In the genomic region with DNA sequence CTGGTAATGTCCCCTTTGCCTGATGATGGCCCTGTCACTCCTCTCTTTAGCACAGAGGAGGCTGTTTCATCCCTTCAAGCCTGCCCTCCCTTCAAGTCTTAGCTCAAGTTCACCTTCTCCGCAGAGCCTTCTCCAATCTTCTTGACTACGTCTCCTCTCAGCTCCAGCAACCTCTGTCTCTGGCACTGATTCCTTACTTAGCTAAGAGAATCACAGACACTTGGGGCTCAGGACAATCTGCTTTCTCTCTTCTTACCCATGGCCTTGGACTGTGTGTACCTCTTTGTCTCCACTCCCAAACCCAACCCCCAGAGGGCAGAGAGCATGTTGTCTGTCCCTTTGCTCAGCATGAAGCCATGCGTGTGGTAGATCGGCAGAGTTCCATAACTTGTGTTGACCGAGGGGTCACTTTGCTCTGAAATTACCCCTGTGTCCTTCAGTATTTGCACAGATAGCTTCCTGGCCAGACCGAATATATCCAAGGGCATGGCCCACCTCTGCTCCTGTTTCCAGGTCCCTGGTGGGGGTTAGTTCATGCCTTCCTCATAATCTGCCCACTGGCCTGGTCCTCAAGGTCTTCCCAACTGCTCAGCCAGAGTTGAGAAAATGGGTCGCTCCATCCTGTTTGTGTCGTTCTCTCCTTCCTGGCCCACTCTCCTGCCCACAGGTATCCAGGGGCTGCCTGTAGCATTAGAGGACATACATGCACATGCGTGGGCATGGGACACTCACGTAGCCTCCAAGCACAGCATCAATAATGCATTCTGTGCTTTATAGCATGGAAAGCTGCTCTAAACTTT, we compare ENCODE assay signal across 1 cellular context.
TF ChIP-seq lines count a peak whose summit lies in the region.

No MANE protein-coding gene starts in this region.

TF ChIP-seq in HepG2, 621 proteins besides CTCF, POLR2A, EP300 and RAD21 (continued from another document and continues in another):
- TF ChIP-seq, protein P1, sequence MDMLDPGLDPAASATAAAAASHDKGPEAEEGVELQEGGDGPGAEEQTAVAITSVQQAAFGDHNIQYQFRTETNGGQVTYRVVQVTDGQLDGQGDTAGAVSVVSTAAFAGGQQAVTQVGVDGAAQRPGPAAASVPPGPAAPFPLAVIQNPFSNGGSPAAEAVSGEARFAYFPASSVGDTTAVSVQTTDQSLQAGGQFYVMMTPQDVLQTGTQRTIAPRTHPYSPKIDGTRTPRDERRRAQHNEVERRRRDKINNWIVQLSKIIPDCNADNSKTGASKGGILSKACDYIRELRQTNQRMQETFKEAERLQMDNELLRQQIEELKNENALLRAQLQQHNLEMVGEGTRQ (IDR thresholded peaks at IDR 0.05; ENCODE audit: low read depth, low read length), result no peak
- TF ChIP-seq, protein P1 (CRISPR knock-in tag; IDR thresholded peaks at IDR 0.05; ENCODE audit: borderline replicate concordance), result peak; percentile 12; the same call in 1 of the 2 replicates
- TF ChIP-seq, protein P2, sequence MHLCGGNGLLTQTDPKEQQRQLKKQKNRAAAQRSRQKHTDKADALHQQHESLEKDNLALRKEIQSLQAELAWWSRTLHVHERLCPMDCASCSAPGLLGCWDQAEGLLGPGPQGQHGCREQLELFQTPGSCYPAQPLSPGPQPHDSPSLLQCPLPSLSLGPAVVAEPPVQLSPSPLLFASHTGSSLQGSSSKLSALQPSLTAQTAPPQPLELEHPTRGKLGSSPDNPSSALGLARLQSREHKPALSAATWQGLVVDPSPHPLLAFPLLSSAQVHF (CRISPR knock-in tag; IDR thresholded peaks at IDR 0.05), result peak; percentile 79; the same call in 1 of the 2 replicates
- TF ChIP-seq, protein P3, sequence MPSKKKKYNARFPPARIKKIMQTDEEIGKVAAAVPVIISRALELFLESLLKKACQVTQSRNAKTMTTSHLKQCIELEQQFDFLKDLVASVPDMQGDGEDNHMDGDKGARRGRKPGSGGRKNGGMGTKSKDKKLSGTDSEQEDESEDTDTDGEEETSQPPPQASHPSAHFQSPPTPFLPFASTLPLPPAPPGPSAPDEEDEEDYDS (CRISPR knock-in tag; IDR thresholded peaks at IDR 0.05), result peak; percentile 74
- TF ChIP-seq ELF3 (CRISPR knock-in tag; IDR thresholded peaks at IDR 0.05) (peak; percentile 90), REL (CRISPR knock-in tag; conservative IDR thresholded peaks at IDR 0.05) (0 out of 2 replicates have a peak, but pooled peaks have one; percentile 37), ZNF773 (CRISPR knock-in tag; IDR thresholded peaks at IDR 0.05; ENCODE audit: borderline replicate concordance) (peak; percentile 71; the same call in 1 of the 2 replicates), ZSCAN9 (CRISPR knock-in tag; IDR thresholded peaks at IDR 0.05; ENCODE audit: borderline replicate concordance) (peak; percentile 90), NFYB (CRISPR knock-in tag; IDR thresholded peaks at IDR 0.05) (no peak), HNRNPL (IDR thresholded peaks at IDR 0.05; ENCODE audit: low read depth, low read length) (no peak), KDM3A (CRISPR knock-in tag; IDR thresholded peaks at IDR 0.05; ENCODE audit: low read depth) (peak; percentile 90), CAMTA2 (CRISPR knock-in tag; IDR thresholded peaks at IDR 0.05; ENCODE audit: borderline replicate concordance) (0 out of 2 replicates have a peak, but pooled peaks have one; percentile 22), ZNF205 (CRISPR knock-in tag; IDR thresholded peaks at IDR 0.05) (peak; percentile 91; the same call in 1 of the 2 replicates), CBFB (CRISPR knock-in tag; IDR thresholded peaks at IDR 0.05) (0 out of 2 replicates have a peak, but pooled peaks have one; percentile 17), MEIS2 (CRISPR knock-in tag; IDR thresholded peaks at IDR 0.05) (peak; percentile 49; the same call in 1 of the 2 replicates), ZBTB38 (CRISPR knock-in tag; IDR thresholded peaks at IDR 0.05) (0 out of 2 replicates have a peak, but pooled peaks have one; percentile 16), ZNF263 (CRISPR knock-in tag; IDR thresholded peaks at IDR 0.05) (peak; percentile 66; the same call in 1 of the 2 replicates), SSRP1 (CRISPR knock-in tag; IDR thresholded peaks at IDR 0.05) (peak; percentile 48; the same call in 1 of the 2 replicates), IRX3 (CRISPR knock-in tag; IDR thresholded peaks at IDR 0.05; ENCODE audit: borderline replicate concordance, low read depth) (peak; percentile 56; the same call in 1 of the 2 replicates), SALL1 (CRISPR knock-in tag; IDR thresholded peaks at IDR 0.05) (peak; percentile 99), ZNF75D (CRISPR knock-in tag; IDR thresholded peaks at IDR 0.05; ENCODE audit: borderline replicate concordance) (no peak), ZNF589 (CRISPR knock-in tag; conservative IDR thresholded peaks at IDR 0.05) (peak; percentile 83; the same call in 1 of the 2 replicates), SP140L (CRISPR knock-in tag; IDR thresholded peaks at IDR 0.05; ENCODE audit: borderline replicate concordance) (0 out of 2 replicates have a peak, but pooled peaks have one; percentile 36), ZNF430 (CRISPR knock-in tag; IDR thresholded peaks at IDR 0.05) (peak; percentile 95), POLR2AphosphoS5 (IDR thresholded peaks at IDR 0.05; ENCODE audit: low read depth, low read length) (peak; percentile 62)
- TF ChIP-seq, protein P4, sequence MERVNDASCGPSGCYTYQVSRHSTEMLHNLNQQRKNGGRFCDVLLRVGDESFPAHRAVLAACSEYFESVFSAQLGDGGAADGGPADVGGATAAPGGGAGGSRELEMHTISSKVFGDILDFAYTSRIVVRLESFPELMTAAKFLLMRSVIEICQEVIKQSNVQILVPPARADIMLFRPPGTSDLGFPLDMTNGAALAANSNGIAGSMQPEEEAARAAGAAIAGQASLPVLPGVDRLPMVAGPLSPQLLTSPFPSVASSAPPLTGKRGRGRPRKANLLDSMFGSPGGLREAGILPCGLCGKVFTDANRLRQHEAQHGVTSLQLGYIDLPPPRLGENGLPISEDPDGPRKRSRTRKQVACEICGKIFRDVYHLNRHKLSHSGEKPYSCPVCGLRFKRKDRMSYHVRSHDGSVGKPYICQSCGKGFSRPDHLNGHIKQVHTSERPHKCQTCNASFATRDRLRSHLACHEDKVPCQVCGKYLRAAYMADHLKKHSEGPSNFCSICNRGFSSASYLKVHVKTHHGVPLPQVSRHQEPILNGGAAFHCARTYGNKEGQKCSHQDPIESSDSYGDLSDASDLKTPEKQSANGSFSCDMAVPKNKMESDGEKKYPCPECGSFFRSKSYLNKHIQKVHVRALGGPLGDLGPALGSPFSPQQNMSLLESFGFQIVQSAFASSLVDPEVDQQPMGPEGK (CRISPR knock-in tag; IDR thresholded peaks at IDR 0.05), result peak; percentile 95
- TF ChIP-seq, protein P5, sequence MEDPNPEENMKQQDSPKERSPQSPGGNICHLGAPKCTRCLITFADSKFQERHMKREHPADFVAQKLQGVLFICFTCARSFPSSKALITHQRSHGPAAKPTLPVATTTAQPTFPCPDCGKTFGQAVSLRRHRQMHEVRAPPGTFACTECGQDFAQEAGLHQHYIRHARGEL (CRISPR knock-in tag; IDR thresholded peaks at IDR 0.05), result peak; percentile 72; the same call in 1 of the 2 replicates
- TF ChIP-seq, protein P6, sequence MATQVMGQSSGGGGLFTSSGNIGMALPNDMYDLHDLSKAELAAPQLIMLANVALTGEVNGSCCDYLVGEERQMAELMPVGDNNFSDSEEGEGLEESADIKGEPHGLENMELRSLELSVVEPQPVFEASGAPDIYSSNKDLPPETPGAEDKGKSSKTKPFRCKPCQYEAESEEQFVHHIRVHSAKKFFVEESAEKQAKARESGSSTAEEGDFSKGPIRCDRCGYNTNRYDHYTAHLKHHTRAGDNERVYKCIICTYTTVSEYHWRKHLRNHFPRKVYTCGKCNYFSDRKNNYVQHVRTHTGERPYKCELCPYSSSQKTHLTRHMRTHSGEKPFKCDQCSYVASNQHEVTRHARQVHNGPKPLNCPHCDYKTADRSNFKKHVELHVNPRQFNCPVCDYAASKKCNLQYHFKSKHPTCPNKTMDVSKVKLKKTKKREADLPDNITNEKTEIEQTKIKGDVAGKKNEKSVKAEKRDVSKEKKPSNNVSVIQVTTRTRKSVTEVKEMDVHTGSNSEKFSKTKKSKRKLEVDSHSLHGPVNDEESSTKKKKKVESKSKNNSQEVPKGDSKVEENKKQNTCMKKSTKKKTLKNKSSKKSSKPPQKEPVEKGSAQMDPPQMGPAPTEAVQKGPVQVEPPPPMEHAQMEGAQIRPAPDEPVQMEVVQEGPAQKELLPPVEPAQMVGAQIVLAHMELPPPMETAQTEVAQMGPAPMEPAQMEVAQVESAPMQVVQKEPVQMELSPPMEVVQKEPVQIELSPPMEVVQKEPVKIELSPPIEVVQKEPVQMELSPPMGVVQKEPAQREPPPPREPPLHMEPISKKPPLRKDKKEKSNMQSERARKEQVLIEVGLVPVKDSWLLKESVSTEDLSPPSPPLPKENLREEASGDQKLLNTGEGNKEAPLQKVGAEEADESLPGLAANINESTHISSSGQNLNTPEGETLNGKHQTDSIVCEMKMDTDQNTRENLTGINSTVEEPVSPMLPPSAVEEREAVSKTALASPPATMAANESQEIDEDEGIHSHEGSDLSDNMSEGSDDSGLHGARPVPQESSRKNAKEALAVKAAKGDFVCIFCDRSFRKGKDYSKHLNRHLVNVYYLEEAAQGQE (IDR thresholded peaks at IDR 0.05; ENCODE audit: borderline replicate concordance in 1 of 2, low read depth in 1 of 2, low read length in 2 of 2), result peak in 1 of 2 experiments; percentile 70; a peak in 1 of 4 replicates
- TF ChIP-seq, protein P7, sequence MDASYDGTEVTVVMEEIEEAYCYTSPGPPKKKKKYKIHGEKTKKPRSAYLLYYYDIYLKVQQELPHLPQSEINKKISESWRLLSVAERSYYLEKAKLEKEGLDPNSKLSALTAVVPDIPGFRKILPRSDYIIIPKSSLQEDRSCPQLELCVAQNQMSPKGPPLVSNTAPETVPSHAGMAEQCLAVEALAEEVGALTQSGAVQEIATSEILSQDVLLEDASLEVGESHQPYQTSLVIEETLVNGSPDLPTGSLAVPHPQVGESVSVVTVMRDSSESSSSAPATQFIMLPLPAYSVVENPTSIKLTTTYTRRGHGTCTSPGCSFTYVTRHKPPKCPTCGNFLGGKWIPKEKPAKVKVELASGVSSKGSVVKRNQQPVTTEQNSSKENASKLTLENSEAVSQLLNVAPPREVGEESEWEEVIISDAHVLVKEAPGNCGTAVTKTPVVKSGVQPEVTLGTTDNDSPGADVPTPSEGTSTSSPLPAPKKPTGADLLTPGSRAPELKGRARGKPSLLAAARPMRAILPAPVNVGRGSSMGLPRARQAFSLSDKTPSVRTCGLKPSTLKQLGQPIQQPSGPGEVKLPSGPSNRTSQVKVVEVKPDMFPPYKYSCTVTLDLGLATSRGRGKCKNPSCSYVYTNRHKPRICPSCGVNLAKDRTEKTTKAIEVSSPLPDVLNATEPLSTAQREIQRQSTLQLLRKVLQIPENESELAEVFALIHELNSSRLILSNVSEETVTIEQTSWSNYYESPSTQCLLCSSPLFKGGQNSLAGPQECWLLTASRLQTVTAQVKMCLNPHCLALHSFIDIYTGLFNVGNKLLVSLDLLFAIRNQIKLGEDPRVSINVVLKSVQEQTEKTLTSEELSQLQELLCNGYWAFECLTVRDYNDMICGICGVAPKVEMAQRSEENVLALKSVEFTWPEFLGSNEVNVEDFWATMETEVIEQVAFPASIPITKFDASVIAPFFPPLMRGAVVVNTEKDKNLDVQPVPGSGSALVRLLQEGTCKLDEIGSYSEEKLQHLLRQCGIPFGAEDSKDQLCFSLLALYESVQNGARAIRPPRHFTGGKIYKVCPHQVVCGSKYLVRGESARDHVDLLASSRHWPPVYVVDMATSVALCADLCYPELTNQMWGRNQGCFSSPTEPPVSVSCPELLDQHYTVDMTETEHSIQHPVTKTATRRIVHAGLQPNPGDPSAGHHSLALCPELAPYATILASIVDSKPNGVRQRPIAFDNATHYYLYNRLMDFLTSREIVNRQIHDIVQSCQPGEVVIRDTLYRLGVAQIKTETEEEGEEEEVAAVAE (CRISPR knock-in tag; IDR thresholded peaks at IDR 0.05; ENCODE audit: borderline replicate concordance), result peak; percentile 91
- TF ChIP-seq, protein P8, sequence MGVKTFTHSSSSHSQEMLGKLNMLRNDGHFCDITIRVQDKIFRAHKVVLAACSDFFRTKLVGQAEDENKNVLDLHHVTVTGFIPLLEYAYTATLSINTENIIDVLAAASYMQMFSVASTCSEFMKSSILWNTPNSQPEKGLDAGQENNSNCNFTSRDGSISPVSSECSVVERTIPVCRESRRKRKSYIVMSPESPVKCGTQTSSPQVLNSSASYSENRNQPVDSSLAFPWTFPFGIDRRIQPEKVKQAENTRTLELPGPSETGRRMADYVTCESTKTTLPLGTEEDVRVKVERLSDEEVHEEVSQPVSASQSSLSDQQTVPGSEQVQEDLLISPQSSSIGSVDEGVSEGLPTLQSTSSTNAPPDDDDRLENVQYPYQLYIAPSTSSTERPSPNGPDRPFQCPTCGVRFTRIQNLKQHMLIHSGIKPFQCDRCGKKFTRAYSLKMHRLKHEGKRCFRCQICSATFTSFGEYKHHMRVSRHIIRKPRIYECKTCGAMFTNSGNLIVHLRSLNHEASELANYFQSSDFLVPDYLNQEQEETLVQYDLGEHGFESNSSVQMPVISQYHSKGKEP (CRISPR knock-in tag; IDR thresholded peaks at IDR 0.05), result 0 out of 2 replicates have a peak, but pooled peaks have one; percentile 48
- TF ChIP-seq, protein P9, sequence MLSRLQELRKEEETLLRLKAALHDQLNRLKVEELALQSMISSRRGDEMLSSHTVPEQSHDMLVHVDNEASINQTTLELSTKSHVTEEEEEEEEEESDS (CRISPR knock-in tag; IDR thresholded peaks at IDR 0.05; ENCODE audit: borderline replicate concordance), result peak; percentile 35; the same call in 1 of the 2 replicates
- TF ChIP-seq, protein P10, sequence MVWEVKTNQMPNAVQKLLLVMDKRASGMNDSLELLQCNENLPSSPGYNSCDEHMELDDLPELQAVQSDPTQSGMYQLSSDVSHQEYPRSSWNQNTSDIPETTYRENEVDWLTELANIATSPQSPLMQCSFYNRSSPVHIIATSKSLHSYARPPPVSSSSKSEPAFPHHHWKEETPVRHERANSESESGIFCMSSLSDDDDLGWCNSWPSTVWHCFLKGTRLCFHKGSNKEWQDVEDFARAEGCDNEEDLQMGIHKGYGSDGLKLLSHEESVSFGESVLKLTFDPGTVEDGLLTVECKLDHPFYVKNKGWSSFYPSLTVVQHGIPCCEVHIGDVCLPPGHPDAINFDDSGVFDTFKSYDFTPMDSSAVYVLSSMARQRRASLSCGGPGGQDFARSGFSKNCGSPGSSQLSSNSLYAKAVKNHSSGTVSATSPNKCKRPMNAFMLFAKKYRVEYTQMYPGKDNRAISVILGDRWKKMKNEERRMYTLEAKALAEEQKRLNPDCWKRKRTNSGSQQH (CRISPR knock-in tag; IDR thresholded peaks at IDR 0.05; ENCODE audit: low read depth), result peak; percentile 83; the same call in 1 of the 2 replicates
- TF ChIP-seq, protein P11, sequence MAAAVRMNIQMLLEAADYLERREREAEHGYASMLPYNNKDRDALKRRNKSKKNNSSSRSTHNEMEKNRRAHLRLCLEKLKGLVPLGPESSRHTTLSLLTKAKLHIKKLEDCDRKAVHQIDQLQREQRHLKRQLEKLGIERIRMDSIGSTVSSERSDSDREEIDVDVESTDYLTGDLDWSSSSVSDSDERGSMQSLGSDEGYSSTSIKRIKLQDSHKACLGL (CRISPR knock-in tag; IDR thresholded peaks at IDR 0.05), result peak; percentile 64; the same call in 1 of the 2 replicates
